In the genomic region with DNA sequence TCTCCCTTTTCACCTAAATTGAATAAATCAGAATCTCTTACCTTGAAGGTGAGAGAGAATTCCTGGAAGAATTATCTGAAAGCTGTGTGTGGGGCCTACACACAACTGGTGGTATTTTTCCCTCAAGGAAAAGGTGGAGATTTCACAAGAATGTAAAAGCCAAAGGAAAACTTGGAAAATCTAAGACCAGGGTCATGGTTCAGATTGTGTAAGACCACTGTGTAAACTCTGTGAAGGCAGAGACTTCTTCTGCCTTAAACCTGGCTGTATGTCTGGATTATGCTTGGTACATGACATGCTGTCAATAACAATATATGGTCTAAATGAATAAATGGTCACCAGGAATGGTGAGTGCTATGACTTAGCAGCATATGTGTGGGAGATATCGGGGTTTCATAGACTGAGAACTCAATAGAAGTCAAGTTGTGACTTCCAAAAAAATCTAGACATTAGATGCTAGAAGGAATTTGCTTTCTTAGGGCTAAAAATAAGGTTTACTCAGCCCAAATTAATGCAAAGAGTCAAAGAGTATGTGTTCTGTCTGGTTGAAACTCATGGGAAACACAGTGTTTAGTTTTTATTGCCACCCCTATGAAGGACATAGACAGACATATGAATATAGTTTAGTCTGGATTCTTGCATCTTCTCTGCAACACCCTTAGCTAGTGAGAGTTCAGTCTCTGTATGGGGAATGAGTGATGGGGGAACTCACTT, we compare ENCODE assay signal across 23 cellular contexts.
"Had no signal": no experiment of that assay in that cellular context is flagged by ENCODE, and none has a peak within 500 bp of the region (broad histone marks: within the 10 kb centered on the region; RNA-seq: fewer than 3 reads in every experiment).

No MANE protein-coding gene starts in this region.

- H3K27ac Mint-ChIP-seq: activated CD8-positive, alpha-beta memory T cell treated with anti-CD3 and anti-CD28 coated beads, Interleukin-2, amount 10 ng/mL, durations not matched to agents 7 days and 5 days; activated naive CD4-positive, alpha-beta T cell treated with anti-CD3 and anti-CD28 coated beads, Interleukin-2, amount 50 U/mL, for 24 hours; activated T-cell treated with anti-CD3 and anti-CD28 coated beads, Interleukin-2, amount 50 U/mL, for 24 hours; neural progenitor cell; stimulated activated effector memory CD8-positive, alpha-beta T cell treated with anti-CD3 and anti-CD28 coated beads, Interleukin-12 subunit alpha, Interleukin-12 subunit beta, amount 100 ng/mL, for 72 hours had no signal

- H3K27me3 ChIP-seq: body of pancreas, neural progenitor cell, pancreas, sigmoid colon, tibial artery, vagina had no signal

- H3K36me3 Mint-ChIP-seq: activated CD8-positive, alpha-beta memory T cell treated with anti-CD3 and anti-CD28 coated beads, Interleukin-2, amount 10 ng/mL, durations not matched to agents 7 days and 5 days; activated naive CD4-positive, alpha-beta T cell treated with anti-CD3 and anti-CD28 coated beads, Interleukin-2, amount 50 U/mL, for 24 hours; neural progenitor cell; stimulated activated effector memory CD8-positive, alpha-beta T cell treated with anti-CD3 and anti-CD28 coated beads, Interleukin-12 subunit alpha, Interleukin-12 subunit beta, amount 100 ng/mL, for 72 hours had no signal

- H3K4me3 ChIP-seq: body of pancreas, coronary artery, heart left ventricle, lower lobe of right lung, neural progenitor cell, pancreas, sigmoid colon, tibial artery, vagina had no signal

- H3K9me3 ChIP-seq: body of pancreas, heart left ventricle, lower lobe of right lung, pancreas, sigmoid colon, tibial artery, vagina had no signal

- DNase-seq: activated CD4-positive, alpha-beta T cell treated with anti-CD3 and anti-CD28 coated beads, Interleukin-2, amount 50 U/mL, for 48 hours; activated CD8-positive, alpha-beta memory T cell treated with anti-CD3 and anti-CD28 coated beads, Interleukin-2, amount 10 ng/mL, durations not matched to agents 7 days and 5 days; activated effector memory CD4-positive, alpha-beta T cell treated with Interleukin-2 at 50 U/mL for 16 hours; activated T-cell treated with anti-CD3 and anti-CD28 coated beads, Interleukin-2, amount 50 U/mL, for 24 hours; body of pancreas; central memory CD4-positive, alpha-beta T cell; effector CD4-positive, alpha-beta T cell; foreskin melanocyte; heart left ventricle; left cardiac atrium; lower lobe of right lung; pancreas; sigmoid colon; stimulated activated CD4-positive, alpha-beta T cell treated with anti-CD3 and anti-CD28 coated beads, Interleukin-12 subunit alpha, Interleukin-12 subunit beta, amount 100 ng/mL, for 4 hours; stimulated activated CD4-positive, alpha-beta T cell treated with anti-CD3 and anti-CD28 coated beads, Interleukin-2, amount 100 ng/mL, for 24 hours; T-helper 1 cell; T1000; tibial artery had no signal

- H3K27ac ChIP-seq: body of pancreas, coronary artery, heart left ventricle, lower lobe of right lung, neural progenitor cell, pancreas, sigmoid colon, tibial artery, vagina had no signal

- H3K4me1 ChIP-seq: heart left ventricle, lower lobe of right lung, neural progenitor cell, sigmoid colon, tibial artery, vagina had no signal

- H3K4me1 Mint-ChIP-seq: activated naive CD4-positive, alpha-beta T cell treated with anti-CD3 and anti-CD28 coated beads, Interleukin-2, amount 50 U/mL, for 24 hours; stimulated activated effector memory CD8-positive, alpha-beta T cell treated with anti-CD3 and anti-CD28 coated beads, Interleukin-12 subunit alpha, Interleukin-12 subunit beta, amount 100 ng/mL, for 72 hours had no signal

- H3K4me3 Mint-ChIP-seq: activated CD8-positive, alpha-beta memory T cell treated with anti-CD3 and anti-CD28 coated beads, Interleukin-2, amount 10 ng/mL, durations not matched to agents 7 days and 5 days; activated naive CD4-positive, alpha-beta T cell treated with anti-CD3 and anti-CD28 coated beads, Interleukin-2, amount 50 U/mL, for 24 hours; activated T-cell treated with anti-CD3 and anti-CD28 coated beads, Interleukin-2, amount 50 U/mL, for 24 hours; neural progenitor cell; stimulated activated effector memory CD8-positive, alpha-beta T cell treated with anti-CD3 and anti-CD28 coated beads, Interleukin-12 subunit alpha, Interleukin-12 subunit beta, amount 100 ng/mL, for 72 hours had no signal

- H3K9me3 Mint-ChIP-seq: activated naive CD4-positive, alpha-beta T cell treated with anti-CD3 and anti-CD28 coated beads, Interleukin-2, amount 50 U/mL, for 24 hours; activated T-cell treated with anti-CD3 and anti-CD28 coated beads, Interleukin-2, amount 50 U/mL, for 24 hours; neural progenitor cell; stimulated activated effector memory CD8-positive, alpha-beta T cell treated with anti-CD3 and anti-CD28 coated beads, Interleukin-12 subunit alpha, Interleukin-12 subunit beta, amount 100 ng/mL, for 72 hours had no signal

- H3K36me3 ChIP-seq: heart left ventricle, lower lobe of right lung, neural progenitor cell, pancreas, sigmoid colon, tibial artery, vagina had no signal
